10 cellular contexts compared by ENCODE assay signal in genomic region chr9:626591-626990, GRCh38.
A peak's percentile ranks its signal among the peaks of the same experiment; 100 is the strongest.
DNase-seq lines count a peak whose midpoint lies in the region; TF ChIP-seq lines count a peak whose summit lies in the region.
"Had no signal": no experiment of that assay in that cellular context is flagged by ENCODE, and none has a peak within 500 bp of the region (broad histone marks: within the 10 kb centered on the region; RNA-seq: fewer than 3 reads in every experiment).

No MANE protein-coding gene starts in this region.

- H3K9me3 ChIP-seq in GM23248 (ENCODE audit: low read depth) (no peaks in the 10 kb centered on the region), OCI-LY7 (ENCODE audit: low read length) (no peaks in the 10 kb centered on the region), mesenchymal stem cell (ENCODE audit: control insufficient read depth, low read length) (no peaks in the 10 kb centered on the region)

- peaks cover 12% of the 10 kb centered on the region for H3K4me1 ChIP-seq in GM23248 (ENCODE audit: insufficient read depth)
- peaks cover 28% of the 10 kb centered on the region for H3K4me1 ChIP-seq in OCI-LY7 (ENCODE audit: insufficient read depth, low read length, poor library complexity, severe bottlenecking)
- peaks cover 2% of the 10 kb centered on the region for H3K4me1 ChIP-seq in mesenchymal stem cell (ENCODE audit: control insufficient read depth, insufficient read depth, low read depth, low read length)

- no peak overlapping the region for H3K23ac ChIP-seq in mesenchymal stem cell (ENCODE audit: low read length in 2 of 2)

- H3K79me1 ChIP-seq in mesenchymal stem cell (replicated peaks; ENCODE audit: low read length, poor library complexity, severe bottlenecking): no peaks in the 10 kb centered on the region

- 0 out of 2 replicates have a peak overlapping the region, but pooled peaks have one; percentile 7 for H3K9ac ChIP-seq in GM23248
- H3K9ac ChIP-seq in mesenchymal stem cell (ENCODE audit: low read length): peak overlapping the region; percentile 73

- no peak overlapping the region for H3K18ac ChIP-seq in mesenchymal stem cell (ENCODE audit: low read depth in 1 of 2, low read length in 2 of 2)

- 16 to 17% methylated on average over 3 of the region's 3 CpGs for WGBS in GM23248 (ENCODE audit: low coverage in 1 of 2, low lambda C conversion rate in 2 of 2, missing lambda C conversion rate in 2 of 2), 2 experiments
- WGBS in mesenchymal stem cell: 83% methylated on average over 2 of the region's 3 CpGs

- H3K4me2 ChIP-seq in GM23248 (ENCODE audit: unreplicated experiment): peak overlapping the region; percentile 57
- H3K4me2 ChIP-seq in OCI-LY7 (ENCODE audit: low read length): peak overlapping the region; percentile 29
- no peak overlapping the region for H3K4me2 ChIP-seq in mesenchymal stem cell (ENCODE audit: low read length, poor library complexity, severe bottlenecking)
- H3K4me2 ChIP-seq: GM23338 had no signal

- no peaks in the 10 kb centered on the region for H3F3A ChIP-seq in GM23248 (ENCODE audit: insufficient read depth)

- H2BK15ac ChIP-seq in mesenchymal stem cell (ENCODE audit: low read depth, poor library complexity, severe bottlenecking): no peak overlapping the region

- no peak for TF ChIP-seq CTCF in GM10248 (IDR thresholded peaks at IDR 0.05; ENCODE audit: control extremely low read depth, extremely low read depth, low read depth, missing control alignments)
- no peak for TF ChIP-seq CTCF in OCI-LY7 (conservative IDR thresholded peaks at IDR 0.05; ENCODE audit: low read length)

- H4K20me1 ChIP-seq in GM23248 (ENCODE audit: insufficient read depth): no peaks in the 10 kb centered on the region
- no peaks in the 10 kb centered on the region for H4K20me1 ChIP-seq in OCI-LY7 (ENCODE audit: insufficient read depth, low read length)

- H2AFZ ChIP-seq in GM23248 (peak overlapping the region; percentile 80), OCI-LY7 (ENCODE audit: low read length) (no peak overlapping the region), mesenchymal stem cell (ENCODE audit: low read depth, low read length) (no peak overlapping the region)
- H2AFZ ChIP-seq: GM23338 had no signal

- H3K4ac ChIP-seq in mesenchymal stem cell (ENCODE audit: low read depth in 1 of 2, low read length in 2 of 2): no peak overlapping the region

- H3K27me3 ChIP-seq in GM23248 (replicated peaks; ENCODE audit: insufficient read depth): no peaks in the 10 kb centered on the region
- no peaks in the 10 kb centered on the region for H3K27me3 ChIP-seq in mesenchymal stem cell (ENCODE audit: control insufficient read depth in 1 of 2, insufficient read depth in 1 of 2, low read length in 2 of 2)

- in situ Hi-C loops in GM23248 (cut with MboI): no loop called here

- H2BK120ac ChIP-seq in mesenchymal stem cell (ENCODE audit: low read depth, low read length): no peak overlapping the region

- H3K14ac ChIP-seq in mesenchymal stem cell (ENCODE audit: low read length in 2 of 2): no peak overlapping the region

- no peak overlapping the region for H2BK5ac ChIP-seq in mesenchymal stem cell (ENCODE audit: low read depth, low read length, poor library complexity, severe bottlenecking)

- H3K36me3 ChIP-seq in GM23248 (ENCODE audit: low read depth) (no peaks in the 10 kb centered on the region), OCI-LY7 (ENCODE audit: insufficient read depth, low read length) (peaks cover 7% of the 10 kb centered on the region), mesenchymal stem cell (ENCODE audit: control insufficient read depth in 1 of 2, insufficient read depth in 2 of 2, low read depth in 1 of 2, low read length in 2 of 2) (no peaks in the 10 kb centered on the region)

- DNase-seq in GM10248 (ENCODE audit: extremely low spot score): peak; percentile 19
- peak; percentile 49 for DNase-seq in GM23248
- DNase-seq in OCI-LY7 (ENCODE audit: low spot score): no peak
- no peak for DNase-seq in mesenchymal stem cell
- DNase-seq in NCI-H2107 (lab: John Stamatoyannopoulos, UW): no peak
- DNase-seq in D341Med (ENCODE audit: low spot score): no peak
- DNase-seq in activated CD4-positive, alpha-beta T cell treated with anti-CD3 and anti-CD28 coated beads for 48 hours: no peak
- DNase-seq in MV-4-11 (lab: John Stamatoyannopoulos, UW): no peak
- DNase-seq: activated T-cell treated with anti-CD3 and anti-CD28 coated beads, Interleukin-2, amount 50 U/mL, for 48 hours had no signal

- H3K27ac ChIP-seq in GM23248 (no peak overlapping the region), OCI-LY7 (ENCODE audit: low read depth, low read length, poor library complexity, severe bottlenecking) (no peak overlapping the region), mesenchymal stem cell (ENCODE audit: low read length, poor library complexity, severe bottlenecking) (no peak overlapping the region)

- H3K4me3 ChIP-seq in GM23248 (peak overlapping the region; percentile 33; the same call in 1 of the 2 replicates), OCI-LY7 (ENCODE audit: low read depth, low read length, poor library complexity, severe bottlenecking) (no peak overlapping the region), mesenchymal stem cell (ENCODE audit: insufficient read depth in 1 of 2, low read depth in 1 of 2, low read length in 2 of 2) (peak overlapping the region in 1 of 2 experiments; percentile 16)
- H3K4me3 ChIP-seq: GM23338 had no signal

- H3K9me2 ChIP-seq in GM23248 (ENCODE audit: insufficient read depth): no peaks in the 10 kb centered on the region
- no peaks in the 10 kb centered on the region for H3K9me2 ChIP-seq in OCI-LY7 (ENCODE audit: insufficient read depth, low read length)

- no peak overlapping the region for H2BK12ac ChIP-seq in mesenchymal stem cell (ENCODE audit: low read length in 2 of 2)

- H4K91ac ChIP-seq in mesenchymal stem cell (ENCODE audit: low read length): no peak overlapping the region

- intact Hi-C loops in OCI-LY7 (cut with micrococcal nuclease; ENCODE audit: unreplicated experiment): no loop called here

- no peaks in the 10 kb centered on the region for H3K79me2 ChIP-seq in GM23248 (ENCODE audit: insufficient read depth)
- no peaks in the 10 kb centered on the region for H3K79me2 ChIP-seq in OCI-LY7 (ENCODE audit: insufficient read depth, low read depth, low read length)

- POLR2A ChIA-PET in GM10248 (lab: Yijun Ruan, JAX) (no interaction called here), OCI-LY7 (lab: Charles Lee) (interaction anchor here (0.6 to 1.7 kb wide), 7 partner anchors 9 to 149 kb away, joined by 3 to 10 read pairs (median 4); no protein-coding TSS in a partner anchor)

- no peak overlapping the region for H4K8ac ChIP-seq in mesenchymal stem cell (ENCODE audit: low read length)

- no peak overlapping the region for H2AK5ac ChIP-seq in mesenchymal stem cell (ENCODE audit: low read length, severe bottlenecking)

- CTCF ChIA-PET in GM10248 (lab: Yijun Ruan, JAX): interaction anchor here (1.0 to 1.7 kb wide), 4 partner anchors 9 to 16 kb away, joined by 3 to 5 read pairs (median 4); no protein-coding TSS in a partner anchor
- CTCF ChIA-PET in OCI-LY7 (lab: Charles Lee; ENCODE audit: unreplicated experiment): interaction anchor here (0.5 to 1.9 kb wide), 2 partner anchors 19 to 129 kb away, joined by 5 to 6 read pairs; no protein-coding TSS in a partner anchor

- BruUV-seq in OCI-LY7 (replicated peaks; lab: Mats Ljungman, UMichigan): no TSS peak

Comparison
In these comparisons a context has a peak if more than half of its experiments do, and no peak if none do; other contexts are left out.
1. DNase-seq: peak in GM10248 (single experiment) and GM23248 (single experiment); none in OCI-LY7 (single experiment), mesenchymal stem cell (single experiment), NCI-H2107 (single experiment), D341Med (single experiment), activated CD4-positive, alpha-beta T cell treated with anti-CD3 and anti-CD28 coated beads for 48 hours (single experiment) and MV-4-11 (single experiment).